Comparison of ENCODE assay signal across 22 cellular contexts in the genomic region with DNA sequence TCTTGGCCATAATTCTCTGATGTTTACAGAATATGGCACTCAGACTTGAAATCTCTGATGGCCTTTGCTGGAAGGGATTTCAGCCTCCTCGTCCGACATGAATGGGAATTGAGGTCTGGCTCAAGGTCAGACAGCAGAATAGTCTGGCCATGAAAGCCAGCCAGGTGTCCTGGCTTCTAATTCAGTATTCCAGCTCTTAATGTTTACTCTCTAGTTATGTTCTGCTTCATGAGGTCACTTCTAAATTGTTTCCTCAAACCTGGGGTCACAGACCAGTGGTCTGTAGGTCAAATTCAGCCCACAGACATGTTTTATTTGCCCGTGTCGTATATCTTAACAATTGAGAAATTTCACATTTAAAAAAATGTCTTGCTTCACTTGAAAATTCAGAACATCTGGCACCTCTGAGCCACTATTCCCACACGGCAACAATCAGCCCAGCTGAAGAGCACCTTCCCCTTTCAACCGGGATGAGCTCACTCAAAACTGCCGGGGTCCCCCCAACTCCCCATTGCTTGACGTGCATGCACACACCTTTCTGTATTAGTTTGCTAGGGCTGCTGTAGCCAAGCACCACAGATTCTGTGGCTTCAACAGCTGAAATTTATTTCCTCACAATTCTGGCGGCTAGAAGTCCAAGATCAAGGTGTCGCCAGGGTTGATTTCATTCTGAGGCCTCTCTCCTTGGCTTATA.
A peak's percentile ranks its signal among the peaks of the same experiment; 100 is the strongest.
DNase-seq lines count a peak whose midpoint lies in the region; ATAC-seq, FAIRE-seq and TF ChIP-seq lines count a peak whose summit lies in the region.
"Had no signal": no experiment of that assay in that cellular context is flagged by ENCODE, and none has a peak within 500 bp of the region (broad histone marks: within the 10 kb centered on the region; RNA-seq: fewer than 3 reads in every experiment).

No MANE protein-coding gene starts in this region.

- no peaks in the 10 kb centered on the region for H3K36me3 ChIP-seq in pancreas
- H3K36me3 ChIP-seq: lower lobe of right lung, Peyer's patch, right atrium auricular region had no signal

- 49 to 53% methylated on average over 10 of the region's 10 CpGs for WGBS in pancreas, 2 donors

- no peak overlapping the region for H3K4me3 Mint-ChIP-seq in type B pancreatic cell
- H3K4me3 Mint-ChIP-seq: activated naive CD8-positive, alpha-beta T cell; activated T-helper 1 cell treated with anti-CD3 and anti-CD28 coated beads, Interleukin-12 subunit alpha, Interleukin-12 subunit beta, Interleukin-2, Interleukin-4 antibody, amounts not matched to agents 30 ng/mL and 10 ng/mL and 1 ng/mL, durations not matched to agents 14 hours and 24 hours and 36 hours; B cell; stimulated activated effector memory CD8-positive, alpha-beta T cell treated with anti-CD3 and anti-CD28 coated beads, Interleukin-12 subunit alpha, Interleukin-12 subunit beta, amount 100 ng/mL, for 72 hours had no signal

- H3K4me1 ChIP-seq in pancreas: peaks cover 0 to 49% (median 0%) of the 10 kb centered on the region in 3 donors
- H3K4me1 ChIP-seq: Peyer's patch, right atrium auricular region had no signal

- no peak overlapping the region for H3K27ac Mint-ChIP-seq in type B pancreatic cell
- H3K27ac Mint-ChIP-seq: activated naive CD8-positive, alpha-beta T cell; activated T-helper 1 cell treated with anti-CD3 and anti-CD28 coated beads, Interleukin-12 subunit alpha, Interleukin-12 subunit beta, Interleukin-2, Interleukin-4 antibody, amounts not matched to agents 30 ng/mL and 10 ng/mL and 1 ng/mL, durations not matched to agents 14 hours and 24 hours and 36 hours; B cell; stimulated activated effector memory CD8-positive, alpha-beta T cell treated with anti-CD3 and anti-CD28 coated beads, Interleukin-12 subunit alpha, Interleukin-12 subunit beta, amount 100 ng/mL, for 72 hours had no signal

- H3K27me3 Mint-ChIP-seq in type B pancreatic cell: no peaks in the 10 kb centered on the region
- H3K27me3 Mint-ChIP-seq: activated naive CD8-positive, alpha-beta T cell had no signal

- no peaks in the 10 kb centered on the region for H3K9me3 ChIP-seq in pancreas
- H3K9me3 ChIP-seq: lower lobe of right lung, Peyer's patch, right atrium auricular region, testis had no signal

- peak; percentile 66 to 84 (median 75) for ATAC-seq in pancreas
- ATAC-seq: lower lobe of right lung; stimulated activated effector memory CD8-positive, alpha-beta T cell treated with anti-CD3 and anti-CD28 coated beads, Interleukin-12 subunit alpha, Interleukin-12 subunit beta, amount 100 ng/mL, for 72 hours had no signal

- no peaks in the 10 kb centered on the region for H3K36me3 Mint-ChIP-seq in type B pancreatic cell
- H3K36me3 Mint-ChIP-seq: activated naive CD8-positive, alpha-beta T cell; stimulated activated effector memory CD8-positive, alpha-beta T cell treated with anti-CD3 and anti-CD28 coated beads, Interleukin-12 subunit alpha, Interleukin-12 subunit beta, amount 100 ng/mL, for 72 hours had no signal

- DNase-seq in NCI-H146 (lab: John Stamatoyannopoulos, UW): peak; percentile 79
- DNase-seq in NCI-H774 (lab: John Stamatoyannopoulos, UW): peak; percentile 28
- DNase-seq in epithelial cell of prostate (ENCODE audit: low read depth, low spot score): no peak
- DNase-seq in pancreas: peak in 2 of 6 donors; percentile 47 to 62
- no peak for DNase-seq in activated gamma-delta T cell treated with Interleukin-2 at 50 U/mL for 16 hours
- DNase-seq in type B pancreatic cell (ENCODE audit: extremely low spot score, unreplicated experiment): no peak
- DNase-seq in DMS114 treated with DMSO at 0.1 percent for 48 hours (lab: John Stamatoyannopoulos, UW; ENCODE audit: unreplicated experiment): no peak
- DNase-seq: activated CD4-positive, alpha-beta T cell treated with anti-CD3 and anti-CD28 coated beads for 1 hour; activated CD8-positive, alpha-beta memory T cell treated with anti-CD3 and anti-CD28 coated beads for 24 hours; GF-D8; glutamatergic neuron; lower lobe of right lung; NCI-H1417 treated with DMSO at 0.1 percent for 48 hours; NCI-H2227 treated with DMSO at 0.1 percent for 48 hours; Peyer's patch; testis had no signal

- no peaks in the 10 kb centered on the region for H3K27me3 ChIP-seq in pancreas
- H3K27me3 ChIP-seq: Peyer's patch, right atrium auricular region, testis had no signal

- H3K4me1 Mint-ChIP-seq in type B pancreatic cell (ENCODE audit: unreplicated experiment): peaks cover 48% of the 10 kb centered on the region
- H3K4me1 Mint-ChIP-seq: B cell; stimulated activated effector memory CD8-positive, alpha-beta T cell treated with anti-CD3 and anti-CD28 coated beads, Interleukin-12 subunit alpha, Interleukin-12 subunit beta, amount 100 ng/mL, for 72 hours had no signal

- TF ChIP-seq CTCF in pancreas (IDR thresholded peaks at IDR 0.05) (no peak), type B pancreatic cell (conservative IDR thresholded peaks at IDR 0.05) (no peak)

- H3K4me3 ChIP-seq in pancreas: no peak overlapping the region
- H3K4me3 ChIP-seq: lower lobe of right lung, Peyer's patch, right atrium auricular region, testis had no signal

- H3K9me3 Mint-ChIP-seq in type B pancreatic cell: peaks cover 13% of the 10 kb centered on the region
- H3K9me3 Mint-ChIP-seq: activated T-helper 1 cell treated with anti-CD3 and anti-CD28 coated beads, Interleukin-12 subunit alpha, Interleukin-12 subunit beta, Interleukin-2, Interleukin-4 antibody, amounts not matched to agents 30 ng/mL and 10 ng/mL and 1 ng/mL, durations not matched to agents 14 hours and 24 hours and 36 hours; stimulated activated effector memory CD8-positive, alpha-beta T cell treated with anti-CD3 and anti-CD28 coated beads, Interleukin-12 subunit alpha, Interleukin-12 subunit beta, amount 100 ng/mL, for 72 hours had no signal

- no peak for FAIRE-seq in pancreas (lab: Jason Lieb, UNC)
- FAIRE-seq: H54 had no signal

- peak overlapping the region; percentile 90 for H3K27ac ChIP-seq in epithelial cell of prostate
- peak overlapping the region in 2 of 4 donors; percentile 34 to 64 for H3K27ac ChIP-seq in pancreas
- H3K27ac ChIP-seq: lower lobe of right lung, Peyer's patch, right atrium auricular region, testis had no signal

- intact Hi-C loops in pancreas (cut with DNase I): no loop called here

Comparison
In these comparisons a context has a peak if more than half of its experiments do, and no peak if none do; other contexts are left out.
1. DNase-seq: peak in NCI-H146 (single experiment) and NCI-H774 (single experiment); none in epithelial cell of prostate (single experiment), activated gamma-delta T cell treated with Interleukin-2 at 50 U/mL for 16 hours (single experiment), type B pancreatic cell (single experiment) and DMS114 treated with DMSO at 0.1 percent for 48 hours (single experiment).